Comparison of ENCODE assay signal across 8 cellular contexts in the genomic region with DNA sequence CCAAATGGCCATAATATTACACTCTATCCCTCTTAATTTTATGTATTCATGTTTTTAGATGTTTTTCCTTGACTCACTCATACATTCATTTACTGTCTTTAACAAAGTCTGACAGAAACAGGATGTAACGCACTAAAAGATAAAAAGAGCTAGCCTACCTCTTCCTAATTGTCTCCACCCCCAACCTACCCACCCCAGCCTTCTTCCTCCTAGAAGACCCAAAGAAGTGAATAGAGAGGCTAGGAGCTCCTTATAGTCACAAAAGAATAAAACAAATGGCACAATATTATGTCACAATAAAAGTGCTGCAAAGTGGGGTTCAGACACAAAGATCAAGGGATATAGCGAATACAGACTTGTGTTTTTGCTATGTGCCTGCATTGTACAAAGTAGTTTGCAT. TPM values are rescaled to one million over a fixed set of nuclear protein-coding genes. Genes with fewer than 3 reads are reported as not detected.
A peak's percentile ranks its signal among the peaks of the same experiment; 100 is the strongest.
DNase-seq lines count a peak whose midpoint lies in the region; ATAC-seq and TF ChIP-seq lines count a peak whose summit lies in the region.

No MANE protein-coding gene starts in this region.

- H3K36me3 Mint-ChIP-seq in CD8-positive, alpha-beta T cell = peaks cover 42% of the 10 kb centered on the region
- H3K36me3 Mint-ChIP-seq in endodermal cell (ENCODE audit: low read depth) = peaks cover 30% of the 10 kb centered on the region

- intact Hi-C loops in CD8-positive, alpha-beta T cell (cut with DNase I, micrococcal nuclease) = loop anchor here (10.0 kb wide), 4 partner anchors 310 to 1840 kb away; a partner anchor contains a TSS
- intact Hi-C loops in OCI-LY7 (cut with micrococcal nuclease; ENCODE audit: unreplicated experiment) = loop anchor here (10.0 kb wide), 1 partner anchor 190 kb away; no protein-coding TSS in a partner anchor

- CTCF ChIA-PET in CD8-positive, alpha-beta T cell (lab: Charles Lee) = no interaction called here
- CTCF ChIA-PET in OCI-LY7 (lab: Charles Lee; ENCODE audit: unreplicated experiment) = no interaction called here

- H3K4me1 ChIP-seq in CD8-positive, alpha-beta T cell (ENCODE audit: insufficient read depth, low read length) = peaks cover 18% of the 10 kb centered on the region
- peaks cover 29% of the 10 kb centered on the region for H3K4me1 ChIP-seq in OCI-LY7 (ENCODE audit: insufficient read depth, low read length, poor library complexity, severe bottlenecking)
- H3K4me1 ChIP-seq in endodermal cell (ENCODE audit: control insufficient read depth, insufficient read depth, low read length) = no peaks in the 10 kb centered on the region
- peaks cover 23 to 32% of the 10 kb centered on the region in 2 experiments for H3K4me1 ChIP-seq in neutrophil (ENCODE audit: control insufficient read depth in 1 of 2, insufficient read depth in 1 of 2, low read depth in 1 of 2, low read length in 1 of 2)

- peak overlapping the region; percentile 84 for H3K4me2 ChIP-seq in OCI-LY7 (ENCODE audit: low read length)

- no peaks in the 10 kb centered on the region for H3K9me3 ChIP-seq in CD8-positive, alpha-beta T cell (ENCODE audit: low read length)
- no peaks in the 10 kb centered on the region for H3K9me3 ChIP-seq in OCI-LY7 (ENCODE audit: low read length)
- H3K9me3 ChIP-seq in endodermal cell (ENCODE audit: control insufficient read depth, low read length) = no peaks in the 10 kb centered on the region
- no peaks in the 10 kb centered on the region for H3K9me3 ChIP-seq in neutrophil

- BruUV-seq in OCI-LY7 (replicated peaks; lab: Mats Ljungman, UMichigan) = no TSS peak

- peak overlapping the region; percentile 99 for H3K4me3 Mint-ChIP-seq in CD8-positive, alpha-beta T cell
- H3K4me3 Mint-ChIP-seq in endodermal cell = peak overlapping the region; percentile 98

- H3K27me3 ChIP-seq in CD8-positive, alpha-beta T cell (ENCODE audit: insufficient read depth, low read length) = no peaks in the 10 kb centered on the region
- H3K27me3 ChIP-seq in endodermal cell (ENCODE audit: control insufficient read depth, insufficient read depth, low read length, poor library complexity, severe bottlenecking) (no peaks in the 10 kb centered on the region), neutrophil (no peaks in the 10 kb centered on the region)

- H4K20me1 ChIP-seq in OCI-LY7 (ENCODE audit: insufficient read depth, low read length) = no peaks in the 10 kb centered on the region

- TF ChIP-seq CTCF in CD8-positive, alpha-beta T cell (IDR thresholded peaks at IDR 0.05) = no peak
- TF ChIP-seq CTCF in OCI-LY7 (conservative IDR thresholded peaks at IDR 0.05; ENCODE audit: low read length) = no peak
- no peak for TF ChIP-seq CTCF in endodermal cell (conservative IDR thresholded peaks at IDR 0.05)
- no peak for TF ChIP-seq CTCF in neutrophil (IDR thresholded peaks at IDR 0.05)

- POLR2A ChIA-PET in CD8-positive, alpha-beta T cell (lab: Charles Lee) = interaction anchor here (0.6 to 1.1 kb wide), 2 partner anchors 23 to 346 kb away, joined by 3 read pairs; a partner anchor contains a TSS
- POLR2A ChIA-PET in OCI-LY7 (lab: Charles Lee) = interaction anchor here (1.4 kb wide), 1 partner anchor 22 kb away, joined by 4 read pairs; no protein-coding TSS in a partner anchor

- H3K4me1 Mint-ChIP-seq in CD8-positive, alpha-beta T cell (ENCODE audit: low read depth) = peaks cover 38% of the 10 kb centered on the region
- H3K4me1 Mint-ChIP-seq in endodermal cell = peaks cover 19% of the 10 kb centered on the region

- peak overlapping the region; percentile 84 for H3K4me3 ChIP-seq in CD8-positive, alpha-beta T cell (ENCODE audit: low read depth, low read length)
- H3K4me3 ChIP-seq in OCI-LY7 (ENCODE audit: low read depth, low read length, poor library complexity, severe bottlenecking) = peak overlapping the region; percentile 92
- peak overlapping the region; percentile 97 for H3K4me3 ChIP-seq in endodermal cell (ENCODE audit: low read length)
- peak overlapping the region; percentile 72 to 97 for H3K4me3 ChIP-seq in neutrophil (ENCODE audit: low read depth in 1 of 2, low read length in 1 of 2)

- peak overlapping the region; percentile 82 for H3K27ac ChIP-seq in CD8-positive, alpha-beta T cell (ENCODE audit: low read depth, low read length)
- H3K27ac ChIP-seq in OCI-LY7 (ENCODE audit: low read depth, low read length, poor library complexity, severe bottlenecking) (peak overlapping the region; percentile 61), endodermal cell (ENCODE audit: low read depth, low read length) (no peak overlapping the region), neutrophil (peak overlapping the region; percentile 91)

- H3K79me2 ChIP-seq in OCI-LY7 (ENCODE audit: insufficient read depth, low read depth, low read length) = peaks cover 69% of the 10 kb centered on the region

- H3K9ac ChIP-seq in endodermal cell (ENCODE audit: extremely low read depth, low read length, poor library complexity, severe bottlenecking) = peak overlapping the region; percentile 97

- no peaks in the 10 kb centered on the region for H3K27me3 Mint-ChIP-seq in CD8-positive, alpha-beta T cell (ENCODE audit: low read depth)
- H3K27me3 Mint-ChIP-seq in endodermal cell (ENCODE audit: insufficient read depth) = no peaks in the 10 kb centered on the region

- peak overlapping the region; percentile 81; the same call in 1 of the 2 replicates for H2AFZ ChIP-seq in OCI-LY7 (ENCODE audit: low read length)

- peak overlapping the region; percentile 99 for H3K27ac Mint-ChIP-seq in CD8-positive, alpha-beta T cell
- H3K27ac Mint-ChIP-seq in endodermal cell = peak overlapping the region; percentile 100

- no peak for DNase-seq in CD8-positive, alpha-beta T cell
- DNase-seq in OCI-LY7 (ENCODE audit: low spot score) = peak; percentile 10
- DNase-seq in endodermal cell = no peak
- DNase-seq in SKM-1 (lab: John Stamatoyannopoulos, UW; ENCODE audit: unreplicated experiment) = no peak
- DNase-seq in activated CD8-positive, alpha-beta memory T cell treated with anti-CD3 and anti-CD28 coated beads for 24 hours = no peak

- peaks cover 3% of the 10 kb centered on the region for H3K36me3 ChIP-seq in CD8-positive, alpha-beta T cell (ENCODE audit: insufficient read depth, low read length)
- H3K36me3 ChIP-seq in OCI-LY7 (ENCODE audit: insufficient read depth, low read length) (peaks cover 35% of the 10 kb centered on the region), endodermal cell (ENCODE audit: control insufficient read depth, insufficient read depth, low read length) (peaks cover 35% of the 10 kb centered on the region), neutrophil (peaks cover 13% of the 10 kb centered on the region)

- 29 to 42% methylated on average over 1 to 2 of the region's 2 CpGs for WGBS in endodermal cell (ENCODE audit: insufficient coverage in 1 of 2, insufficient read length in 1 of 2), 2 experiments

- no peak for ATAC-seq in CD8-positive, alpha-beta T cell
- no peak for ATAC-seq in GM18907 (IDR thresholded peaks at IDR 0.05; ENCODE audit: unreplicated experiment)
- no peak for ATAC-seq in GM18861 (IDR thresholded peaks at IDR 0.05; ENCODE audit: unreplicated experiment)

- no peaks in the 10 kb centered on the region for H3K9me2 ChIP-seq in OCI-LY7 (ENCODE audit: insufficient read depth, low read length)

- no peaks in the 10 kb centered on the region for H3K9me3 Mint-ChIP-seq in CD8-positive, alpha-beta T cell
- no peaks in the 10 kb centered on the region for H3K9me3 Mint-ChIP-seq in endodermal cell

RNA-seq across cellular contexts. Expression of a gene that starts 0.7 kb away (rescaled TPM):
- total RNA-seq in CD8-positive, alpha-beta T cell = 10 to 100 TPM; 63.2 to 69.0 TPM
- total RNA-seq in OCI-LY7 (2014; rRNA removed; shearing (Covaris generic)) = 29.3 and 30.1 TPM in 2 replicates
- total RNA-seq in OCI-LY7 (2022) = 61.2 and 63.6 TPM in 2 replicates
- 10 to 100 TPM; 30.0 to 31.7 TPM for total RNA-seq in endodermal cell
- polyA plus RNA-seq in endodermal cell (2013, experiment 1 of 2) = 25.5 TPM
- polyA plus RNA-seq in endodermal cell (2013, experiment 2 of 2) = 25.1 TPM

RNA-seq across cellular contexts. Expression of a gene that starts 1.3 kb away (rescaled TPM):
- 1 to 10 TPM; 2.8 to 4.6 TPM for total RNA-seq in CD8-positive, alpha-beta T cell
- total RNA-seq in OCI-LY7 (2014; rRNA removed; shearing (Covaris generic)) = 30.9 and 42.0 TPM in 2 replicates
- total RNA-seq in OCI-LY7 (2022) = 25.4 and 30.4 TPM in 2 replicates
- total RNA-seq in endodermal cell = 1 to 10 TPM; 8.2 to 9.2 TPM
- 11.6 TPM for polyA plus RNA-seq in endodermal cell (2013, experiment 1 of 2)
- polyA plus RNA-seq in endodermal cell (2013, experiment 2 of 2) = 10.2 TPM

RNA-seq across cellular contexts. Expression of a gene that starts 31.0 kb away (rescaled TPM):
- 10 to 100 TPM; 64.2 to 66.2 TPM for total RNA-seq in CD8-positive, alpha-beta T cell
- total RNA-seq in OCI-LY7 (2014; rRNA removed; shearing (Covaris generic)) = 352 and 392 TPM in 2 replicates
- total RNA-seq in OCI-LY7 (2022) (330 and 336 TPM in 2 replicates), endodermal cell (100 to 1,000 TPM; 170 to 173 TPM)
- 134 TPM for polyA plus RNA-seq in endodermal cell (2013, experiment 1 of 2)
- 112 TPM for polyA plus RNA-seq in endodermal cell (2013, experiment 2 of 2)
